In the genomic region with DNA sequence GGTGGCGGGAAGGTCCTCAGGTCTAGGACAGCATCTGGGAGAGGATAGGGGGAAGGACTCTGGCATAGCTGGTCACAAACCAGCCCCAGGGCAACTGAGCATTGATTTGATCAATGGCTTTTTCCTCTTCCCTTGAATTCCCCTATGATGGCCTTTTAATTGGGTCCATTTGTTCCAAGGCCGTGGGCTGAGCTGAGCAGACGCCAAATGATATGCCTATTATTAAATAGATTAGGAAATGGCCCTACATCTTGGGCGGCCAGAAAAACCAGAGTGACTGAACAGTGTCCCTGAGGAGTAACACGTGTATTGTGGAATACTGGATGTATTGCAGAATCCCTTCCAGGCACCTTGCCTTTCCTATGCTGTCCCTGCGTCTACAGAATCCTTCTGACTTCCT, we compare ENCODE assay signal across 1 cellular context.
TF ChIP-seq lines count a peak whose summit lies in the region.

No MANE protein-coding gene starts in this region.

TF ChIP-seq in SK-N-SH treated with all-trans-retinoic acid at 6 μM for 48 hours, 23 proteins besides CTCF, POLR2A, EP300 and RAD21 (continued from another document):
- TF ChIP-seq, protein P1, sequence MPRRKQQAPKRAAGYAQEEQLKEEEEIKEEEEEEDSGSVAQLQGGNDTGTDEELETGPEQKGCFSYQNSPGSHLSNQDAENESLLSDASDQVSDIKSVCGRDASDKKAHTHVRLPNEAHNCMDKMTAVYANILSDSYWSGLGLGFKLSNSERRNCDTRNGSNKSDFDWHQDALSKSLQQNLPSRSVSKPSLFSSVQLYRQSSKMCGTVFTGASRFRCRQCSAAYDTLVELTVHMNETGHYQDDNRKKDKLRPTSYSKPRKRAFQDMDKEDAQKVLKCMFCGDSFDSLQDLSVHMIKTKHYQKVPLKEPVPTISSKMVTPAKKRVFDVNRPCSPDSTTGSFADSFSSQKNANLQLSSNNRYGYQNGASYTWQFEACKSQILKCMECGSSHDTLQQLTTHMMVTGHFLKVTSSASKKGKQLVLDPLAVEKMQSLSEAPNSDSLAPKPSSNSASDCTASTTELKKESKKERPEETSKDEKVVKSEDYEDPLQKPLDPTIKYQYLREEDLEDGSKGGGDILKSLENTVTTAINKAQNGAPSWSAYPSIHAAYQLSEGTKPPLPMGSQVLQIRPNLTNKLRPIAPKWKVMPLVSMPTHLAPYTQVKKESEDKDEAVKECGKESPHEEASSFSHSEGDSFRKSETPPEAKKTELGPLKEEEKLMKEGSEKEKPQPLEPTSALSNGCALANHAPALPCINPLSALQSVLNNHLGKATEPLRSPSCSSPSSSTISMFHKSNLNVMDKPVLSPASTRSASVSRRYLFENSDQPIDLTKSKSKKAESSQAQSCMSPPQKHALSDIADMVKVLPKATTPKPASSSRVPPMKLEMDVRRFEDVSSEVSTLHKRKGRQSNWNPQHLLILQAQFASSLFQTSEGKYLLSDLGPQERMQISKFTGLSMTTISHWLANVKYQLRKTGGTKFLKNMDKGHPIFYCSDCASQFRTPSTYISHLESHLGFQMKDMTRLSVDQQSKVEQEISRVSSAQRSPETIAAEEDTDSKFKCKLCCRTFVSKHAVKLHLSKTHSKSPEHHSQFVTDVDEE (CRISPR knock-in tag; IDR thresholded peaks at IDR 0.05) = no peak
